19 cellular contexts compared by ENCODE assay signal in genomic region chr10:58517481-58518355, GRCh38.
A peak's percentile ranks its signal among the peaks of the same experiment; 100 is the strongest.
DNase-seq lines count a peak whose midpoint lies in the region; ATAC-seq and FAIRE-seq lines count a peak whose summit lies in the region.
"Had no signal": no experiment of that assay in that cellular context is flagged by ENCODE, and none has a peak within 500 bp of the region (broad histone marks: within the 10 kb centered on the region; RNA-seq: fewer than 3 reads in every experiment).

No MANE protein-coding gene starts in this region.

- ATAC-seq in GM18508 (IDR thresholded peaks at IDR 0.05; ENCODE audit: insufficient read depth, unreplicated experiment) (peak; percentile 56), HG02642 (IDR thresholded peaks at IDR 0.05; ENCODE audit: poor library complexity, unreplicated experiment) (peak; percentile 60), GM21619 (IDR thresholded peaks at IDR 0.05; ENCODE audit: unreplicated experiment) (no peak)
- ATAC-seq: stimulated activated naive CD8-positive, alpha-beta T cell treated with anti-CD3 and anti-CD28 coated beads, Interleukin-15, Interleukin-2, amounts not matched to agents 100 U/mL and 50 U/mL, for 24 hours had no signal

- DNase-seq in RCC 7860 (ENCODE audit: low spot score) (peak; percentile 14), kidney tubule cell (ENCODE audit: low spot score) (peak; percentile 42), HuH-7.5 (ENCODE audit: low spot score) (no peak), OCI-M2 (lab: John Stamatoyannopoulos, UW; ENCODE audit: unreplicated experiment) (no peak)
- DNase-seq: activated naive CD8-positive, alpha-beta T cell treated with anti-CD3 and anti-CD28 coated beads, Interleukin-2, amount 10 ng/mL, durations not matched to agents 7 days and 5 days; naive B cell; NCI-H1930; NK-92 treated with Interleukin-12 subunit alpha and Interleukin-12 subunit beta, amount 100 ng/mL, for 24 hours; RPMI8226; sigmoid colon; SK-N-SH; stimulated activated naive CD8-positive, alpha-beta T cell treated with anti-CD3 and anti-CD28 coated beads, Interleukin-15, Interleukin-2, amounts not matched to agents 100 U/mL and 50 U/mL, for 24 hours; transverse colon had no signal

- FAIRE-seq in RCC 7860 (lab: Jason Lieb, UNC), result no peak
- FAIRE-seq: bronchial epithelial cell, D721Med, islet of Langerhans had no signal

Comparison
In these comparisons a context has a peak if more than half of its experiments do, and no peak if none do; other contexts are left out.
1. DNase-seq: peak in RCC 7860 (single experiment) and kidney tubule cell (single experiment); none in HuH-7.5 (single experiment) and OCI-M2 (single experiment).